ENCODE assay signal across 10 cellular contexts in the genomic region with DNA sequence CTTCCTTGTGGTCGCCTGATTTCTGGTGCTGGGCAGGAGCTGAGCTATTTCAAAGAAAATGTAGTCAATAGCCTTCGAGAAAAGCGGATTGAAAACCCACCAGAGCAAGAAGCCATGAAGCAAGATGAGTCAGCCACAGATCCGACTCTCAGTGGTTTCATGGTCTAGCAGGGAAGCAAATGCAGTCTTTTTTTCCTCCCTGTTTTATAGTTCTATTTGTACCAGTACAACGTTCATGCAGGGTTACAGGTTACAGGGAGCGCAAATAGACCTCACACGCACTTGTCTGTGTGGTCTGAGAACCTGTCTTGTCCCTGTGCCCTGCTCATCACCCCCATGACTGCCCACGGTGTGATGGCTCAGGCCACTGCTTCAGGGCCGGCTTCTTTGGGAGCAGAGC.
DNase-seq lines count a peak whose midpoint lies in the region; ATAC-seq, FAIRE-seq and TF ChIP-seq lines count a peak whose summit lies in the region.
"Had no signal": no experiment of that assay in that cellular context is flagged by ENCODE, and none has a peak within 500 bp of the region (broad histone marks: within the 10 kb centered on the region; RNA-seq: fewer than 3 reads in every experiment).

No MANE protein-coding gene starts in this region.

- no peaks in the 10 kb centered on the region for H3K27me3 ChIP-seq in stomach

- ATAC-seq in GM18505 (IDR thresholded peaks at IDR 0.05; ENCODE audit: unreplicated experiment) (peak; percentile 83), GM19463 (IDR thresholded peaks at IDR 0.05; ENCODE audit: unreplicated experiment) (peak; percentile 92), HG03039 (IDR thresholded peaks at IDR 0.05; ENCODE audit: unreplicated experiment) (peak; percentile 76)

- H3K4me1 ChIP-seq in stomach = no peaks in the 10 kb centered on the region
- H3K4me1 ChIP-seq: esophagus squamous epithelium had no signal

- no peak for TF ChIP-seq EP300 in stomach (IDR thresholded peaks at IDR 0.05)

- peak; percentile 97 for FAIRE-seq in RCC 7860 (lab: Jason Lieb, UNC)

- WGBS in stomach, 5 donors = 81 to 88% (median 84%) methylated on average over 9 of the region's 9 CpGs

- H3K9me3 ChIP-seq in stomach = no peaks in the 10 kb centered on the region
- H3K9me3 ChIP-seq: esophagus squamous epithelium had no signal

- DNase-seq in RCC 7860 (ENCODE audit: low spot score) (peak; percentile 91), stomach (no peak), NCI-H187 (lab: John Stamatoyannopoulos, UW) (no peak), substantia nigra (lab: John Stamatoyannopoulos, UW) (no peak), caudate nucleus (lab: John Stamatoyannopoulos, UW) (no peak)
- DNase-seq: aorta, esophagus squamous epithelium had no signal

- TF ChIP-seq CTCF in stomach (IDR thresholded peaks at IDR 0.05) = no peak

- intact Hi-C loops in stomach (cut with DNase I; ENCODE audit: low total_unique reads) = no loop called here

- H3K27ac ChIP-seq in stomach = no peak overlapping the region
- H3K27ac ChIP-seq in substantia nigra (ENCODE audit: low read depth, low read length, poor library complexity, severe bottlenecking) = no peak overlapping the region
- H3K27ac ChIP-seq in caudate nucleus (ENCODE audit: low read depth, low read length) = no peak overlapping the region
- H3K27ac ChIP-seq: esophagus squamous epithelium had no signal

- H3K4me3 ChIP-seq in stomach = no peak overlapping the region
- H3K4me3 ChIP-seq: esophagus squamous epithelium had no signal

- H3K36me3 ChIP-seq in stomach = no peaks in the 10 kb centered on the region
- H3K36me3 ChIP-seq: esophagus squamous epithelium had no signal

- TF ChIP-seq POLR2A in GM18505 (IDR thresholded peaks at IDR 0.05; ENCODE audit: borderline replicate concordance, extremely low read depth, insufficient read depth, insufficient read length) (no peak), stomach (IDR thresholded peaks at IDR 0.05) (no peak)
